16 cellular contexts compared by ENCODE assay signal in the genomic region with DNA sequence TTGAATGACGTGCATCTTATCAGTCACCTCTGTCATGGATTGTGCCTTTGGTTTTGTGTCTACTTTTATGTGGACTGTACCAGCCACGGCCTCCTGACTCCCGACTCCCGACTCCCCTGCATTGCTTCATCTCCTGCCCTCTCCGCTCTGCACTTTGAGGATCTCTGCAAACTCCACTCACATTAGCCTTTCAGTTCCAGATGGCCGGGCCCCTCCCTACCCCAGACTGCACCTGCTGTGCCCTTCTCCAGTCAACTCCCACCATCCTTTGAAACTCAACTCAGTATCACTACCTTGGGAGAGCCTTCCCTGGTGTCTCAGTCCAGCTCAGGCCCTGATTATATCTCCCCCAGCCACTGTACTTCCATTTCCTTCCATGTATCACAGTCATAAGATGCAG.
DNase-seq lines count a peak whose midpoint lies in the region; ATAC-seq and TF ChIP-seq lines count a peak whose summit lies in the region.
"Had no signal": no experiment of that assay in that cellular context is flagged by ENCODE, and none has a peak within 500 bp of the region (broad histone marks: within the 10 kb centered on the region; RNA-seq: fewer than 3 reads in every experiment).

No MANE protein-coding gene starts in this region.

- no peak overlapping the region for H3K4me3 ChIP-seq in WERI-Rb-1 (ENCODE audit: low read depth, low read length)
- H3K4me3 ChIP-seq: SK-N-MC had no signal

- H3K36me3 Mint-ChIP-seq in stimulated activated memory B cell treated with anti-CD40 and anti-IgM and Interleukin-4, amounts not matched to agents 10 μg/mL and 1 μg/mL and 100 μg/mL, for 72 hours: peaks cover 6% of the 10 kb centered on the region
- H3K36me3 Mint-ChIP-seq in activated T-cell treated with anti-CD3 and anti-CD28 coated beads, Interleukin-2, amount 50 U/mL, for 24 hours (ENCODE audit: low read depth): peaks cover 2% of the 10 kb centered on the region

- peak overlapping the region; percentile 9 for H3K27ac Mint-ChIP-seq in stimulated activated memory B cell treated with anti-CD40 and anti-IgM and Interleukin-4, amounts not matched to agents 10 μg/mL and 1 μg/mL and 100 μg/mL, for 72 hours
- no peak overlapping the region for H3K27ac Mint-ChIP-seq in activated T-cell treated with anti-CD3 and anti-CD28 coated beads, Interleukin-2, amount 50 U/mL, for 24 hours
- H3K27ac Mint-ChIP-seq: B cell had no signal

- DNase-seq in NCI-H345 (lab: John Stamatoyannopoulos, UW) (peak; percentile 5), NCI-H345 treated with DMSO at 0.1 percent for 48 hours (lab: John Stamatoyannopoulos, UW; ENCODE audit: unreplicated experiment) (no peak), NCI-H1694 treated with DMSO at 0.1 percent for 48 hours (lab: John Stamatoyannopoulos, UW) (peak; percentile 66), WERI-Rb-1 (peak; percentile 97), NCI-H1092 (lab: John Stamatoyannopoulos, UW) (no peak)
- no peak for DNase-seq in activated T-cell treated with anti-CD3 and anti-CD28 coated beads, Interleukin-2, amount 50 U/mL, for 24 hours
- no peak for DNase-seq in central memory CD4-positive, alpha-beta T cell
- DNase-seq: CD4-positive, CD25-positive, alpha-beta regulatory T cell; IMR-90; NCI-H2227 treated with DMSO at 0.1 percent for 48 hours; SHP77 treated with DMSO at 0.1 percent for 48 hours; SW 1271 had no signal

- peaks cover 36% of the 10 kb centered on the region for H3K4me1 Mint-ChIP-seq in stimulated activated memory B cell treated with anti-CD40 and anti-IgM and Interleukin-4, amounts not matched to agents 10 μg/mL and 1 μg/mL and 100 μg/mL, for 72 hours
- H3K4me1 Mint-ChIP-seq in activated T-cell treated with anti-CD3 and anti-CD28 coated beads, Interleukin-2, amount 50 U/mL, for 24 hours (ENCODE audit: low read depth): peaks cover 5% of the 10 kb centered on the region

- no peaks in the 10 kb centered on the region for H3K9me3 Mint-ChIP-seq in stimulated activated memory B cell treated with anti-CD40 and anti-IgM and Interleukin-4, amounts not matched to agents 10 μg/mL and 1 μg/mL and 100 μg/mL, for 72 hours
- H3K9me3 Mint-ChIP-seq in activated T-cell treated with anti-CD3 and anti-CD28 coated beads, Interleukin-2, amount 50 U/mL, for 24 hours: no peaks in the 10 kb centered on the region
- H3K9me3 Mint-ChIP-seq: CD4-positive, CD25-positive, alpha-beta regulatory T cell had no signal

- no peaks in the 10 kb centered on the region for H3K27me3 ChIP-seq in WERI-Rb-1 (ENCODE audit: insufficient read depth, low read depth, severe bottlenecking)

- no peak overlapping the region for H3K4me3 Mint-ChIP-seq in stimulated activated memory B cell treated with anti-CD40 and anti-IgM and Interleukin-4, amounts not matched to agents 10 μg/mL and 1 μg/mL and 100 μg/mL, for 72 hours
- H3K4me3 Mint-ChIP-seq in activated T-cell treated with anti-CD3 and anti-CD28 coated beads, Interleukin-2, amount 50 U/mL, for 24 hours: no peak overlapping the region
- H3K4me3 Mint-ChIP-seq: B cell; CD4-positive, CD25-positive, alpha-beta regulatory T cell had no signal

- H3K27ac ChIP-seq in WERI-Rb-1: peak overlapping the region; percentile 75
- H3K27ac ChIP-seq: RWPE1, SK-N-MC had no signal

- H3K9me3 ChIP-seq in WERI-Rb-1 (ENCODE audit: severe bottlenecking): peaks cover 4% of the 10 kb centered on the region

- H3K27me3 Mint-ChIP-seq in stimulated activated memory B cell treated with anti-CD40 and anti-IgM and Interleukin-4, amounts not matched to agents 10 μg/mL and 1 μg/mL and 100 μg/mL, for 72 hours: no peaks in the 10 kb centered on the region
- no peaks in the 10 kb centered on the region for H3K27me3 Mint-ChIP-seq in activated T-cell treated with anti-CD3 and anti-CD28 coated beads, Interleukin-2, amount 50 U/mL, for 24 hours
- H3K27me3 Mint-ChIP-seq: B cell had no signal

- TF ChIP-seq CTCF in WERI-Rb-1 (IDR thresholded peaks at IDR 0.05; ENCODE audit: low read depth, low read length): no peak

- ATAC-seq in stimulated activated memory B cell treated with anti-CD40 and anti-IgM and Interleukin-4, amounts not matched to agents 10 μg/mL and 1 μg/mL and 100 μg/mL, for 72 hours: no peak

- no peaks in the 10 kb centered on the region for H3K36me3 ChIP-seq in WERI-Rb-1

Comparison
In these comparisons a context has a peak if more than half of its experiments do, and no peak if none do; other contexts are left out.
1. DNase-seq: peak in NCI-H345 (single experiment), NCI-H1694 treated with DMSO at 0.1 percent for 48 hours (single experiment) and WERI-Rb-1 (single experiment); none in NCI-H345 treated with DMSO at 0.1 percent for 48 hours (single experiment), activated T-cell treated with anti-CD3 and anti-CD28 coated beads, Interleukin-2, amount 50 U/mL, for 24 hours (single experiment), central memory CD4-positive, alpha-beta T cell (single experiment) and NCI-H1092 (single experiment).